In genomic region chr14:57837267-57837666, GRCh38 we compare ENCODE assay signal across 28 cellular contexts. TPM values are rescaled to one million over a fixed set of nuclear protein-coding genes. Genes with fewer than 3 reads are reported as not detected.
DNase-seq lines count a peak whose midpoint lies in the region; TF ChIP-seq lines count a peak whose summit lies in the region.
"Had no signal": no experiment of that assay in that cellular context is flagged by ENCODE, and none has a peak within 500 bp of the region (broad histone marks: within the 10 kb centered on the region; RNA-seq: fewer than 3 reads in every experiment).

No MANE protein-coding gene starts in this region.

- H2BK12ac ChIP-seq in H9 (ENCODE audit: insufficient read length, low read depth, low read length), result no peak overlapping the region

- TF ChIP-seq CTCF in GM12864 (IDR thresholded peaks at IDR 0.05; ENCODE audit: low read depth, low read length, missing control alignments), result peak; percentile 15
- peak; percentile 46 for TF ChIP-seq CTCF in H9 (conservative IDR thresholded peaks at IDR 0.05)
- 0 out of 2 replicates have a peak, but pooled peaks have one; percentile 2 for TF ChIP-seq CTCF in WERI-Rb-1 (IDR thresholded peaks at IDR 0.05; ENCODE audit: low read depth, low read length)
- peak; percentile 18 for TF ChIP-seq CTCF in epithelial cell of proximal tubule (conservative IDR thresholded peaks at IDR 0.05; ENCODE audit: low read depth, low read length)

- H3K4me1 Mint-ChIP-seq in H9, result peaks cover 13 to 14% of the 10 kb centered on the region in 2 experiments
- H3K4me1 Mint-ChIP-seq: CD14-positive monocyte; CD8-positive, alpha-beta memory T cell had no signal

- no peak overlapping the region for H3K27ac Mint-ChIP-seq in H9
- H3K27ac Mint-ChIP-seq: CD14-positive monocyte; CD8-positive, alpha-beta memory T cell had no signal

- H3K4ac ChIP-seq in H9 (ENCODE audit: low read depth, low read length), result no peak overlapping the region

- H3K23me2 ChIP-seq in H9 (ENCODE audit: insufficient read length, low read depth, low read length, poor library complexity, severe bottlenecking), result no peaks in the 10 kb centered on the region

- H2BK120ac ChIP-seq in H9 (ENCODE audit: low read depth, low read length, poor library complexity, severe bottlenecking), result no peak overlapping the region

- H2BK15ac ChIP-seq in H9 (ENCODE audit: low read depth, low read length), result no peak overlapping the region

- H3K4me3 ChIP-seq in GM12864 (ENCODE audit: low read depth, low read length), result no peak overlapping the region
- no peak overlapping the region for H3K4me3 ChIP-seq in WERI-Rb-1 (ENCODE audit: low read depth, low read length)
- no peak overlapping the region for H3K4me3 ChIP-seq in epithelial cell of proximal tubule (ENCODE audit: low read depth, low read length)

- no peaks in the 10 kb centered on the region for H3K36me3 Mint-ChIP-seq in H9 (ENCODE audit: insufficient read depth in 1 of 3, low read depth in 3 of 3)
- H3K36me3 Mint-ChIP-seq: CD14-positive monocyte; CD8-positive, alpha-beta memory T cell had no signal

- no peaks in the 10 kb centered on the region for H3K9me3 ChIP-seq in H9 (ENCODE audit: control insufficient read depth, low read depth, low read length)
- H3K9me3 ChIP-seq in WERI-Rb-1 (ENCODE audit: severe bottlenecking), result no peaks in the 10 kb centered on the region
- H3K9me3 ChIP-seq: BE2C, SK-N-SH had no signal

- H3K9ac ChIP-seq in H9 (ENCODE audit: extremely low read depth, insufficient read length, low read length), result no peak overlapping the region
- H3K9ac ChIP-seq: SK-N-SH had no signal

- H4K5ac ChIP-seq in H9 (ENCODE audit: insufficient read length, low read depth, low read length), result no peak overlapping the region

- H3K36me3 ChIP-seq in WERI-Rb-1, result no peaks in the 10 kb centered on the region
- H3K36me3 ChIP-seq: BE2C had no signal

- H4K20me1 ChIP-seq in H9 (ENCODE audit: control insufficient read depth, insufficient read depth, insufficient read length), result no peaks in the 10 kb centered on the region

- H3K79me2 ChIP-seq in H9 (ENCODE audit: insufficient read depth, low read length), result no peaks in the 10 kb centered on the region

- no peak overlapping the region for H3K18ac ChIP-seq in H9 (ENCODE audit: insufficient read length, low read depth, low read length)

- no peak overlapping the region for H3K23ac ChIP-seq in H9 (ENCODE audit: insufficient read length, low read depth, low read length)

- DNase-seq in GM12864 (ENCODE audit: low read depth), result no peak
- no peak for DNase-seq in H9
- no peak for DNase-seq in WERI-Rb-1
- no peak for DNase-seq in epithelial cell of proximal tubule (ENCODE audit: low read depth)
- DNase-seq in activated naive CD4-positive, alpha-beta T cell treated with anti-CD3 and anti-CD28 coated beads, Interleukin-2, amount 50 U/mL, for 16 hours, result no peak
- no peak for DNase-seq in islet precursor cell
- no peak for DNase-seq in NOMO-1 (lab: John Stamatoyannopoulos, UW; ENCODE audit: unreplicated experiment in 2 of 2)
- no peak for DNase-seq in NCI-H1092 treated with DMSO at 0.1 percent for 48 hours (lab: John Stamatoyannopoulos, UW)
- DNase-seq: BE2C; CD8-positive, alpha-beta memory T cell; DMS 273 treated with DMSO at 0.1 percent for 48 hours; DMS79; EL; GDM1; GOT3; Karpas-422; NCI-H1105 treated with DMSO at 0.1 percent for 48 hours; NCI-H2029 treated with DMSO at 0.1 percent for 48 hours; NCI-H2227 treated with DMSO at 0.1 percent for 48 hours; NCI-H69; SIG-M5; SK-N-SH had no signal

- H3K27ac ChIP-seq in H9 (ENCODE audit: insufficient read length, low read depth, low read length) (no peak overlapping the region), WERI-Rb-1 (no peak overlapping the region)
- H3K27ac ChIP-seq: 22Rv1 had no signal

- no peaks in the 10 kb centered on the region for H3K9me3 Mint-ChIP-seq in H9

- H3T11ph ChIP-seq in H9 (ENCODE audit: low read length), result no peak overlapping the region

- no peak overlapping the region for H3K14ac ChIP-seq in H9 (ENCODE audit: insufficient read depth, low read length)

- H3K56ac ChIP-seq in H9 (ENCODE audit: insufficient read length, low read depth, low read length), result no peak overlapping the region

- no peak overlapping the region for H2AFZ ChIP-seq in H9 (ENCODE audit: low read length)

- no peaks in the 10 kb centered on the region for H3K27me3 Mint-ChIP-seq in H9 (ENCODE audit: low read depth)
- H3K27me3 Mint-ChIP-seq: CD8-positive, alpha-beta memory T cell had no signal

- H3K27me3 ChIP-seq in H9 (ENCODE audit: insufficient read depth, low read length) (no peaks in the 10 kb centered on the region), WERI-Rb-1 (ENCODE audit: insufficient read depth, low read depth, severe bottlenecking) (no peaks in the 10 kb centered on the region)
- H3K27me3 ChIP-seq: BE2C had no signal

- H2AK5ac ChIP-seq in H9 (ENCODE audit: insufficient read length, low read length), result no peak overlapping the region

- no peak overlapping the region for H2BK5ac ChIP-seq in H9 (ENCODE audit: insufficient read length, low read length)

- H3K79me1 ChIP-seq in H9 (ENCODE audit: insufficient read depth, low read depth, low read length, poor library complexity, severe bottlenecking), result no peaks in the 10 kb centered on the region

- no peak overlapping the region for H3K4me2 ChIP-seq in H9 (ENCODE audit: insufficient read depth, insufficient read length, low read length)
- H3K4me2 ChIP-seq: SK-N-SH had no signal

- no peak overlapping the region for H4K8ac ChIP-seq in H9 (replicated peaks; ENCODE audit: insufficient read length, low read depth, low read length)

- H2BK20ac ChIP-seq in H9 (ENCODE audit: low read depth, low read length, poor library complexity, severe bottlenecking), result no peak overlapping the region

- 0 out of 2 replicates have a peak, but pooled peaks cover 5% of the 10 kb centered on the region for H3K4me1 ChIP-seq in H9 (ENCODE audit: insufficient read depth, low read length)
- H3K4me1 ChIP-seq: BE2C had no signal

- WGBS in H9 (ENCODE audit: extremely low coverage, insufficient read length, low lambda C conversion rate), result no CpG with 5 or more reads among the region's 8 CpGs

- no peak overlapping the region for H4K91ac ChIP-seq in H9 (ENCODE audit: insufficient read length, low read depth, low read length)

- no peak overlapping the region for H3K4me3 Mint-ChIP-seq in H9
- H3K4me3 Mint-ChIP-seq: CD14-positive monocyte; CD8-positive, alpha-beta memory T cell had no signal

RNA-seq across cellular contexts. Expression of gene SLC35F4, which starts 28.6 kb away (rescaled TPM):
- not detected in 2 replicates for total RNA-seq in H9 (2021)
- not detected in 2 replicates for total RNA-seq in epithelial cell of proximal tubule
- total RNA-seq: CD8-positive, alpha-beta memory T cell; HepG2; HT-29; NCI-H460; OCI-LY7 had no signal
